Comparison of ENCODE assay signal across 8 cellular contexts in genomic region chr19:2089001-2089711, GRCh38. TPM values are rescaled to one million over a fixed set of nuclear protein-coding genes. Genes with fewer than 3 reads are reported as not detected.
DNase-seq lines count a peak whose midpoint lies in the region; ATAC-seq and TF ChIP-seq lines count a peak whose summit lies in the region.

No MANE protein-coding gene starts in this region.

- H3K27me3 Mint-ChIP-seq in natural killer cell treated with Interleukin-12 subunit alpha and Interleukin-12 subunit beta and Interleukin-15 and Interleukin-18, amount 100 ng/mL, for 72 hours: no peaks in the 10 kb centered on the region

- H3K4me3 Mint-ChIP-seq in natural killer cell treated with Interleukin-12 subunit alpha and Interleukin-12 subunit beta and Interleukin-15 and Interleukin-18, amount 100 ng/mL, for 72 hours: peak overlapping the region; percentile 86

- no peak for ATAC-seq in natural killer cell treated with Interleukin-12 subunit alpha and Interleukin-12 subunit beta and Interleukin-15 and Interleukin-18, amount 100 ng/mL, for 72 hours
- no peak for ATAC-seq in HG02798 (IDR thresholded peaks at IDR 0.05; ENCODE audit: poor library complexity, unreplicated experiment)

- H3K4me1 ChIP-seq in HUES48 (ENCODE audit: control insufficient read depth, insufficient read depth, low read length): peaks cover 9% of the 10 kb centered on the region; the same call in 1 of the 2 replicates

- peak overlapping the region; percentile 94 to 99 for H3K27ac Mint-ChIP-seq in natural killer cell treated with Interleukin-12 subunit alpha and Interleukin-12 subunit beta and Interleukin-15 and Interleukin-18, amount 100 ng/mL, for 72 hours

- no peaks in the 10 kb centered on the region for H3K9me3 Mint-ChIP-seq in natural killer cell treated with Interleukin-12 subunit alpha and Interleukin-12 subunit beta and Interleukin-15 and Interleukin-18, amount 100 ng/mL, for 72 hours

- TF ChIP-seq CTCF in astrocyte of the spinal cord (IDR thresholded peaks at IDR 0.05; ENCODE audit: low read depth, low read length): peak; percentile 14

- no peaks in the 10 kb centered on the region for H3K36me3 ChIP-seq in HUES48 (ENCODE audit: control insufficient read depth, insufficient read depth, low read length)

- H3K36me3 Mint-ChIP-seq in natural killer cell treated with Interleukin-12 subunit alpha and Interleukin-12 subunit beta and Interleukin-15 and Interleukin-18, amount 100 ng/mL, for 72 hours: peaks cover 6% of the 10 kb centered on the region

- peak; percentile 22 for DNase-seq in COLO668 (lab: John Stamatoyannopoulos, UW; ENCODE audit: unreplicated experiment)
- DNase-seq in astrocyte of the spinal cord (ENCODE audit: low read depth, low spot score): peak; percentile 52
- no peak for DNase-seq in natural killer cell treated with Interleukin-12 subunit alpha and Interleukin-12 subunit beta and Interleukin-15 and Interleukin-18, amount 100 ng/mL, for 72 hours (ENCODE audit: low spot score)
- no peak for DNase-seq in RKO (ENCODE audit: low spot score)
- DNase-seq in activated effector memory CD4-positive, alpha-beta T cell treated with anti-CD3 and anti-CD28 coated beads, Interleukin-2, amount 50 U/mL, for 16 hours: no peak
- no peak for DNase-seq in activated gamma-delta T cell treated with Interleukin-2 at 50 U/mL for 16 hours

- peak overlapping the region; percentile 17 for H3K27ac ChIP-seq in HUES48 (ENCODE audit: low read depth, low read length)

- no peaks in the 10 kb centered on the region for H3K9me3 ChIP-seq in HUES48 (ENCODE audit: control insufficient read depth, insufficient read depth, low read length)

- in situ Hi-C loops in astrocyte of the spinal cord (cut with HindIII; ENCODE audit: low sequenced_read_pairs): no loop called here

- H3K4me1 Mint-ChIP-seq in natural killer cell treated with Interleukin-12 subunit alpha and Interleukin-12 subunit beta and Interleukin-15 and Interleukin-18, amount 100 ng/mL, for 72 hours (ENCODE audit: low read depth in 2 of 2): peaks cover 56 to 59% of the 10 kb centered on the region in 2 donors

- no peaks in the 10 kb centered on the region for H3K27me3 ChIP-seq in HUES48 (ENCODE audit: control insufficient read depth, insufficient read depth, low read length)

- H3K9ac ChIP-seq in HUES48 (ENCODE audit: low read depth, low read length): no peak overlapping the region

- no peak overlapping the region for H3K4me3 ChIP-seq in HUES48 (ENCODE audit: low read depth, low read length)
- H3K4me3 ChIP-seq in astrocyte of the spinal cord (ENCODE audit: low read depth, low read length): no peak overlapping the region

RNA-seq across cellular contexts. Expression of gene MOB3A, which starts 7.0 kb away (rescaled TPM):
- total RNA-seq in natural killer cell treated with Interleukin-12 subunit alpha and Interleukin-12 subunit beta and Interleukin-15 and Interleukin-18, amount 100 ng/mL, for 72 hours: 100 to 1,000 TPM; 180 to 212 TPM

RNA-seq across cellular contexts. Expression of gene IZUMO4, which starts 7.6 kb away (rescaled TPM):
- total RNA-seq in natural killer cell treated with Interleukin-12 subunit alpha and Interleukin-12 subunit beta and Interleukin-15 and Interleukin-18, amount 100 ng/mL, for 72 hours: 1 to 10 TPM; 5.7 to 5.9 TPM

RNA-seq across cellular contexts. Expression of gene MKNK2, which starts 38.1 kb away (rescaled TPM):
- total RNA-seq in natural killer cell treated with Interleukin-12 subunit alpha and Interleukin-12 subunit beta and Interleukin-15 and Interleukin-18, amount 100 ng/mL, for 72 hours: 100 to 1,000 TPM; 303 to 308 TPM

Comparison
In these comparisons a context has a peak if more than half of its experiments do, and no peak if none do; other contexts are left out.
1. DNase-seq: peak in COLO668 (single experiment) and astrocyte of the spinal cord (single experiment); none in natural killer cell treated with Interleukin-12 subunit alpha and Interleukin-12 subunit beta and Interleukin-15 and Interleukin-18, amount 100 ng/mL, for 72 hours (single experiment), RKO (single experiment), activated effector memory CD4-positive, alpha-beta T cell treated with anti-CD3 and anti-CD28 coated beads, Interleukin-2, amount 50 U/mL, for 16 hours (single experiment) and activated gamma-delta T cell treated with Interleukin-2 at 50 U/mL for 16 hours (single experiment).